Comparison of ENCODE assay signal across 17 cellular contexts in genomic region chr9:113935677-113936380, GRCh38. TPM values are rescaled to one million over a fixed set of nuclear protein-coding genes. Genes with fewer than 3 reads are reported as not detected.
A peak's percentile ranks its signal among the peaks of the same experiment; 100 is the strongest.
DNase-seq lines count a peak whose midpoint lies in the region; ATAC-seq and TF ChIP-seq lines count a peak whose summit lies in the region.
"Had no signal": no experiment of that assay in that cellular context is flagged by ENCODE, and none has a peak within 500 bp of the region (broad histone marks: within the 10 kb centered on the region; RNA-seq: fewer than 3 reads in every experiment).

No MANE protein-coding gene starts in this region.

- no peaks in the 10 kb centered on the region for H3K36me3 Mint-ChIP-seq in activated T-helper 17 cell treated with anti-CD3 and anti-CD28 coated beads, Interleukin-2, amount 50 U/mL, for 72 hours (ENCODE audit: low read depth)

- peak; percentile 96 for DNase-seq in NCI-H82 (lab: John Stamatoyannopoulos, UW)
- peak; percentile 50 for DNase-seq in ecto neural progenitor cell (ENCODE audit: low spot score)
- DNase-seq in mesendoderm, result peak; percentile 42
- no peak for DNase-seq in ovary
- DNase-seq: DMS79, NCI-H1105, NCI-H1694, NCI-H2081 treated with DMSO at 0.1 percent for 48 hours, NCI-H510A, NCI-H748 treated with DMSO at 0.1 percent for 48 hours, OCI-M1 had no signal

- 0 out of 2 replicates have a peak overlapping the region, but pooled peaks have one; percentile 19 for H3K27ac ChIP-seq in BLaER1
- H3K27ac ChIP-seq in mesendoderm (ENCODE audit: low read depth, low read length), result no peak overlapping the region
- peak overlapping the region in 1 of 2 donors; percentile 40 for H3K27ac ChIP-seq in ovary

- H3K27me3 ChIP-seq in BLaER1, result no peaks in the 10 kb centered on the region
- H3K27me3 ChIP-seq in mesendoderm (ENCODE audit: insufficient read depth, low read length, poor library complexity), result no peaks in the 10 kb centered on the region
- H3K27me3 ChIP-seq in ovary, result no peaks in the 10 kb centered on the region

- H3K56ac ChIP-seq in mesendoderm (ENCODE audit: low read length), result no peak overlapping the region

- no peak overlapping the region for H3K23ac ChIP-seq in mesendoderm (ENCODE audit: low read length)

- H2BK15ac ChIP-seq in mesendoderm (replicated peaks; ENCODE audit: low read depth), result no peak overlapping the region

- H3K27ac Mint-ChIP-seq in activated T-helper 17 cell treated with anti-CD3 and anti-CD28 coated beads, Interleukin-2, amount 50 U/mL, for 72 hours, result no peak overlapping the region

- peaks cover 11% of the 10 kb centered on the region for H3K79me2 ChIP-seq in mesendoderm (ENCODE audit: control insufficient read depth, insufficient read depth, low read length)

- H2BK120ac ChIP-seq in mesendoderm (ENCODE audit: low read depth, low read length), result no peak overlapping the region

- H3K4me1 ChIP-seq in BLaER1, result peaks cover 43% of the 10 kb centered on the region
- H3K4me1 ChIP-seq in mesendoderm (ENCODE audit: control insufficient read depth, low read depth, low read length), result peaks cover 2% of the 10 kb centered on the region
- H3K4me1 ChIP-seq in ovary (ENCODE audit: insufficient read depth), result peaks cover 17% of the 10 kb centered on the region

- H2AK5ac ChIP-seq in mesendoderm (ENCODE audit: low read length), result no peak overlapping the region

- no peak overlapping the region for H3K4me3 Mint-ChIP-seq in activated T-helper 17 cell treated with anti-CD3 and anti-CD28 coated beads, Interleukin-2, amount 50 U/mL, for 72 hours

- intact Hi-C loops in ovary (cut with DNase I), result no loop called here

- TF ChIP-seq EP300 in ovary (IDR thresholded peaks at IDR 0.05), result no peak

- H4K5ac ChIP-seq in mesendoderm (ENCODE audit: low read length), result no peak overlapping the region

- H3K18ac ChIP-seq in mesendoderm (ENCODE audit: low read length), result no peak overlapping the region

- H4K20me1 ChIP-seq in BLaER1, result peaks cover 73% of the 10 kb centered on the region

- H3K4ac ChIP-seq in mesendoderm (ENCODE audit: low read depth, low read length), result no peak overlapping the region

- H3K27me3 Mint-ChIP-seq in activated T-helper 17 cell treated with anti-CD3 and anti-CD28 coated beads, Interleukin-2, amount 50 U/mL, for 72 hours, result no peaks in the 10 kb centered on the region

- H3K4me2 ChIP-seq in BLaER1 (peak overlapping the region; percentile 18; the same call in 1 of the 2 replicates), mesendoderm (ENCODE audit: low read length) (no peak overlapping the region)

- ATAC-seq in activated T-helper 17 cell treated with anti-CD3 and anti-CD28 coated beads, Interleukin-2, amount 50 U/mL, for 72 hours (replicated peaks), result no peak
- ATAC-seq in HG02763 (IDR thresholded peaks at IDR 0.05; ENCODE audit: unreplicated experiment), result no peak
- no peak for ATAC-seq in GM18870 (IDR thresholded peaks at IDR 0.05; ENCODE audit: unreplicated experiment)

- no peaks in the 10 kb centered on the region for H3K4me1 Mint-ChIP-seq in activated T-helper 17 cell treated with anti-CD3 and anti-CD28 coated beads, Interleukin-2, amount 50 U/mL, for 72 hours

- H3K9ac ChIP-seq in BLaER1 (no peak overlapping the region), mesendoderm (ENCODE audit: low read length) (no peak overlapping the region)

- H2BK5ac ChIP-seq in mesendoderm (ENCODE audit: low read length), result no peak overlapping the region

- H3K9me3 Mint-ChIP-seq in activated T-helper 17 cell treated with anti-CD3 and anti-CD28 coated beads, Interleukin-2, amount 50 U/mL, for 72 hours, result no peaks in the 10 kb centered on the region
- H3K9me3 Mint-ChIP-seq: CD14-positive monocyte had no signal

- H3K4me3 ChIP-seq in BLaER1, result no peak overlapping the region
- H3K4me3 ChIP-seq in mesendoderm (ENCODE audit: low read length), result no peak overlapping the region
- no peak overlapping the region for H3K4me3 ChIP-seq in ovary
- H3K4me3 ChIP-seq: K562 had no signal

- peaks cover 32% of the 10 kb centered on the region for H3K79me1 ChIP-seq in mesendoderm (ENCODE audit: low read length)

- H3K36me3 ChIP-seq in BLaER1 (peaks cover 28% of the 10 kb centered on the region), mesendoderm (ENCODE audit: control insufficient read depth, insufficient read depth, low read length) (no peaks in the 10 kb centered on the region), ovary (no peaks in the 10 kb centered on the region)

- H4K8ac ChIP-seq in mesendoderm (ENCODE audit: low read depth, low read length), result no peak overlapping the region

- no peak for TF ChIP-seq CTCF in ovary (IDR thresholded peaks at IDR 0.05)

- peaks cover 26% of the 10 kb centered on the region for H3K9me3 ChIP-seq in BLaER1
- no peaks in the 10 kb centered on the region for H3K9me3 ChIP-seq in ovary

- TF ChIP-seq POLR2A in ovary (IDR thresholded peaks at IDR 0.05), result no peak

- WGBS in mesendoderm (ENCODE audit: extremely low coverage, insufficient coverage, low lambda C conversion rate), result no CpG with 5 or more reads among the region's 10 CpGs
- WGBS in ovary, 3 donors, result 94 to 99% (median 97%) methylated on average over 10 of the region's 10 CpGs

RNA-seq across cellular contexts. Expression of gene ZNF618, which starts 59.7 kb away (rescaled TPM):
- polyA plus RNA-seq in mesendoderm (2013, experiment 1 of 2), result 19.8 TPM
- 19.5 TPM for polyA plus RNA-seq in mesendoderm (2013, experiment 2 of 2)
- 10 to 100 TPM in 5 of 7 donors, 1 to 10 TPM in 2; 8.2 to 28.9 (median 22.0) TPM for total RNA-seq in ovary
- 10 to 100 TPM in 1 of 2 donors, 1 to 10 TPM in 1; 9.4 to 12.0 TPM for polyA plus RNA-seq in ovary
- total RNA-seq in activated T-helper 17 cell treated with anti-CD3 and anti-CD28 coated beads, Interleukin-2, amount 50 U/mL, for 72 hours, result under 1 TPM in 1 of 2 donors, not detected in 1; 0.04 TPM

Comparison
In these comparisons a context has a peak if more than half of its experiments do, and no peak if none do; other contexts are left out.
1. DNase-seq: peak in NCI-H82 (single experiment), ecto neural progenitor cell (single experiment) and mesendoderm (single experiment); none in ovary (0 of 5).
2. RNA of gene ZNF618, which starts 59.7 kb away (total RNA-seq): 8.2 to 28.9 TPM in ovary; 0.04 TPM in activated T-helper 17 cell treated with anti-CD3 and anti-CD28 coated beads, Interleukin-2, amount 50 U/mL, for 72 hours; every median in the first group is over 4 times any median in the second.